ENCODE assay signal across 16 cellular contexts in genomic region chr4:3248811-3249661, GRCh38. TPM values are rescaled to one million over a fixed set of nuclear protein-coding genes. Genes with fewer than 3 reads are reported as not detected.
DNase-seq lines count a peak whose midpoint lies in the region; ATAC-seq and TF ChIP-seq lines count a peak whose summit lies in the region.
"Had no signal": no experiment of that assay in that cellular context is flagged by ENCODE, and none has a peak within 500 bp of the region (broad histone marks: within the 10 kb centered on the region; RNA-seq: fewer than 3 reads in every experiment).

Gene MSANTD1 (plus strand): TSS chr4:3249159. CDS start chr4:3249223, 64 bp downstream.

- intact Hi-C loops in A673 (cut with micrococcal nuclease; ENCODE audit: unreplicated experiment), result no loop called here
- intact Hi-C loops in CD4-positive, alpha-beta memory T cell (cut with micrococcal nuclease), result no loop called here

- H3K27ac ChIP-seq in A673 (ENCODE audit: low read depth, low read length, poor library complexity, severe bottlenecking), result no peak within 1 kb of the TSS
- H3K27ac ChIP-seq in GM23248, result no peak within 1 kb of the TSS
- H3K27ac ChIP-seq in CD4-positive, alpha-beta memory T cell (ENCODE audit: low read depth, low read length), result no peak within 1 kb of the TSS
- H3K27ac ChIP-seq: breast epithelium, prostate gland had no signal

- H2AFZ ChIP-seq in GM23248, result no peak within 1 kb of the TSS

- no peak within 1 kb of the TSS for H3K4me3 ChIP-seq in A673 (ENCODE audit: low read depth, low read length, poor library complexity, severe bottlenecking)
- no peak within 1 kb of the TSS for H3K4me3 ChIP-seq in GM23248
- H3K4me3 ChIP-seq in cardiac fibroblast (replicated peaks in 1 of 2; ENCODE audit: low read depth in 2 of 2, low read length in 2 of 2), result no peak within 1 kb of the TSS
- no peak within 1 kb of the TSS for H3K4me3 ChIP-seq in kidney epithelial cell (ENCODE audit: low read depth, low read length)
- no peak within 1 kb of the TSS for H3K4me3 ChIP-seq in CD4-positive, alpha-beta memory T cell (ENCODE audit: low read length in 2 of 2)
- H3K4me3 ChIP-seq: breast epithelium, mucosa of descending colon, prostate gland had no signal

- H3K9ac ChIP-seq in GM23248, result no peak within 1 kb of the TSS

- no peaks in the 10 kb centered on the region for H3K9me2 ChIP-seq in GM23248 (ENCODE audit: insufficient read depth)

- H3K4me1 ChIP-seq in A673 (ENCODE audit: insufficient read depth, low read length, poor library complexity, severe bottlenecking) (peaks cover 6% of the 10 kb centered on the region), GM23248 (ENCODE audit: insufficient read depth) (no peaks in the 10 kb centered on the region)
- H3K4me1 ChIP-seq in CD4-positive, alpha-beta memory T cell (ENCODE audit: insufficient read depth, low read length), result no peaks in the 10 kb centered on the region
- H3K4me1 ChIP-seq: breast epithelium, prostate gland had no signal

- peaks cover 17% of the 10 kb centered on the region for H3K36me3 Mint-ChIP-seq in stimulated activated memory B cell treated with anti-CD40 and anti-IgM and Interleukin-4, amounts not matched to agents 10 μg/mL and 1 μg/mL and 100 μg/mL, for 72 hours
- no peaks in the 10 kb centered on the region for H3K36me3 Mint-ChIP-seq in CD4-positive, alpha-beta memory T cell

- no peaks in the 10 kb centered on the region for H4K20me1 ChIP-seq in GM23248 (ENCODE audit: insufficient read depth)

- DNase-seq in A673 (ENCODE audit: low spot score) (peak; percentile 47), GM23248 (peak; percentile 68), cardiac fibroblast (ENCODE audit: low read depth in 2 of 2) (peak; percentile 47 to 57), kidney epithelial cell (ENCODE audit: low read depth) (peak; percentile 5), HK-2 (ENCODE audit: unreplicated experiment) (no peak), islet precursor cell (no peak)
- no peak for DNase-seq in CD4-positive, alpha-beta memory T cell
- DNase-seq: activated CD4-positive, alpha-beta T cell treated with anti-CD3 and anti-CD28 coated beads, Interleukin-2, amount 50 U/mL, for 1 hour; NCI-H1048; NCI-H446 had no signal

- no peaks in the 10 kb centered on the region for H3K27me3 Mint-ChIP-seq in stimulated activated memory B cell treated with anti-CD40 and anti-IgM and Interleukin-4, amounts not matched to agents 10 μg/mL and 1 μg/mL and 100 μg/mL, for 72 hours
- H3K27me3 Mint-ChIP-seq in CD4-positive, alpha-beta memory T cell, result no peaks in the 10 kb centered on the region

- H3K4me1 Mint-ChIP-seq in stimulated activated memory B cell treated with anti-CD40 and anti-IgM and Interleukin-4, amounts not matched to agents 10 μg/mL and 1 μg/mL and 100 μg/mL, for 72 hours, result peaks cover 15% of the 10 kb centered on the region
- no peaks in the 10 kb centered on the region for H3K4me1 Mint-ChIP-seq in CD4-positive, alpha-beta memory T cell

- H3K36me3 ChIP-seq in A673 (ENCODE audit: insufficient read depth, low read length, poor library complexity, severe bottlenecking) (no peaks in the 10 kb centered on the region), GM23248 (ENCODE audit: low read depth) (no peaks in the 10 kb centered on the region), kidney epithelial cell (ENCODE audit: control insufficient read depth, insufficient read depth, low read length) (no peaks in the 10 kb centered on the region)
- H3K36me3 ChIP-seq in CD4-positive, alpha-beta memory T cell (ENCODE audit: insufficient read depth, low read length), result no peaks in the 10 kb centered on the region
- H3K36me3 ChIP-seq: breast epithelium, prostate gland had no signal

- ATAC-seq in stimulated activated memory B cell treated with anti-CD40 and anti-IgM and Interleukin-4, amounts not matched to agents 10 μg/mL and 1 μg/mL and 100 μg/mL, for 72 hours, result no peak
- ATAC-seq: mucosa of descending colon had no signal

- H3K27me3 ChIP-seq in A673 (replicated peaks; ENCODE audit: insufficient read depth, low read depth, low read length, poor library complexity) (no peaks in the 10 kb centered on the region), GM23248 (replicated peaks; ENCODE audit: insufficient read depth) (no peaks in the 10 kb centered on the region), kidney epithelial cell (ENCODE audit: control insufficient read depth, insufficient read depth, low read length) (no peaks in the 10 kb centered on the region)
- H3K27me3 ChIP-seq in CD4-positive, alpha-beta memory T cell (ENCODE audit: insufficient read depth, low read length), result no peaks in the 10 kb centered on the region
- H3K27me3 ChIP-seq: breast epithelium had no signal

- no TSS peak for BruUV-seq in A673 (replicated peaks; lab: Mats Ljungman, UMichigan)

- H3F3A ChIP-seq in GM23248 (ENCODE audit: insufficient read depth), result no peaks in the 10 kb centered on the region

- no peak within 1 kb of the TSS for H3K4me2 ChIP-seq in GM23248 (ENCODE audit: unreplicated experiment)

- H3K27ac Mint-ChIP-seq in stimulated activated memory B cell treated with anti-CD40 and anti-IgM and Interleukin-4, amounts not matched to agents 10 μg/mL and 1 μg/mL and 100 μg/mL, for 72 hours, result no peak within 1 kb of the TSS
- peak within 1 kb of the TSS in 1 of 7 donors; percentile 60 for H3K27ac Mint-ChIP-seq in CD4-positive, alpha-beta memory T cell
- H3K27ac Mint-ChIP-seq: activated T-helper 2 cell treated with anti-CD3 and anti-CD28 coated beads, Interferon-gamma antibody, Interleukin-2, Interleukin-4, amounts not matched to agents 10 μg/mL and 5 μg/mL and 100 μg/mL, durations not matched to agents 14 hours and 24 hours and 36 hours; T-helper 1 cell treated with Interleukin-12 subunit alpha and Interleukin-12 subunit beta and Interleukin-4 antibody, amounts not matched to agents 30 μg/mL and 1 μg/mL, for 36 hours had no signal

- TF ChIP-seq CTCF in A673 (conservative IDR thresholded peaks at IDR 0.05; ENCODE audit: low read depth, low read length), result no peak
- TF ChIP-seq CTCF in cardiac fibroblast (IDR thresholded peaks at IDR 0.05; ENCODE audit: low read depth, low read length), result no peak
- no peak for TF ChIP-seq CTCF in kidney epithelial cell (IDR thresholded peaks at IDR 0.05; ENCODE audit: insufficient read depth, low read length, poor library complexity, severe bottlenecking)

- no peak within 1 kb of the TSS for H3K4me3 Mint-ChIP-seq in stimulated activated memory B cell treated with anti-CD40 and anti-IgM and Interleukin-4, amounts not matched to agents 10 μg/mL and 1 μg/mL and 100 μg/mL, for 72 hours
- no peak within 1 kb of the TSS for H3K4me3 Mint-ChIP-seq in CD4-positive, alpha-beta memory T cell
- H3K4me3 Mint-ChIP-seq: T-helper 1 cell treated with Interleukin-12 subunit alpha and Interleukin-12 subunit beta and Interleukin-4 antibody, amounts not matched to agents 30 μg/mL and 1 μg/mL, for 36 hours had no signal

- H3K79me2 ChIP-seq in GM23248 (ENCODE audit: insufficient read depth), result no peaks in the 10 kb centered on the region

- 88 to 89% methylated on average over 67 to 72 of the region's 72 CpGs for WGBS in GM23248 (ENCODE audit: low coverage in 1 of 2, low lambda C conversion rate in 2 of 2, missing lambda C conversion rate in 2 of 2), 2 experiments

- POLR2A ChIA-PET in A673 (lab: Charles Lee; ENCODE audit: low non-redundant PET), result no interaction called here
- POLR2A ChIA-PET in CD4-positive, alpha-beta memory T cell (lab: Charles Lee; ENCODE audit: partially characterized antibody), result no interaction called here

- H3K9me3 Mint-ChIP-seq in stimulated activated memory B cell treated with anti-CD40 and anti-IgM and Interleukin-4, amounts not matched to agents 10 μg/mL and 1 μg/mL and 100 μg/mL, for 72 hours, result no peaks in the 10 kb centered on the region
- H3K9me3 Mint-ChIP-seq in CD4-positive, alpha-beta memory T cell, result no peaks in the 10 kb centered on the region
- H3K9me3 Mint-ChIP-seq: activated T-helper 2 cell treated with anti-CD3 and anti-CD28 coated beads, Interferon-gamma antibody, Interleukin-2, Interleukin-4, amounts not matched to agents 10 μg/mL and 5 μg/mL and 100 μg/mL, durations not matched to agents 14 hours and 24 hours and 36 hours; T-helper 1 cell treated with Interleukin-12 subunit alpha and Interleukin-12 subunit beta and Interleukin-4 antibody, amounts not matched to agents 30 μg/mL and 1 μg/mL, for 36 hours had no signal

- CTCF ChIA-PET in A673 (lab: Charles Lee), result no interaction called here
- CTCF ChIA-PET in CD4-positive, alpha-beta memory T cell (lab: Charles Lee; ENCODE audit: partially characterized antibody), result no interaction called here

- no peaks in the 10 kb centered on the region for H3K9me3 ChIP-seq in A673 (ENCODE audit: low read depth, low read length, poor library complexity, severe bottlenecking)
- no peaks in the 10 kb centered on the region for H3K9me3 ChIP-seq in GM23248 (ENCODE audit: low read depth)
- no peaks in the 10 kb centered on the region for H3K9me3 ChIP-seq in CD4-positive, alpha-beta memory T cell (ENCODE audit: control insufficient read depth in 1 of 2, low read length in 2 of 2)
- H3K9me3 ChIP-seq: breast epithelium, mucosa of descending colon, prostate gland had no signal

- in situ Hi-C loops in GM23248 (cut with MboI), result no loop called here

RNA-seq across cellular contexts. Expression of gene MSANTD1, which starts in this region (rescaled TPM):
- total RNA-seq in A673 (2021) (2.3 and 2.6 TPM in 2 replicates), kidney epithelial cell (0.50 TPM in 1 of 2 replicates, not detected in the other)
- total RNA-seq in GM23248 (2014; rRNA removed; shearing (Covaris generic)), result 2.1 TPM in 1 of 2 replicates, not detected in the other
- 0.08 TPM in 1 of 2 replicates, not detected in the other for polyA plus RNA-seq in GM23248 (2016; fragmentation: Nextera tagmentation; extraction: Ambion mirVana)
- total RNA-seq in CD4-positive, alpha-beta memory T cell, result 1 to 10 TPM; 2.0 to 2.2 TPM
- under 1 TPM in 1 of 2 donors, not detected in 1; 0.08 TPM for polyA plus RNA-seq in CD4-positive, alpha-beta memory T cell

Comparison
In these comparisons a context has a peak if more than half of its experiments do, and no peak if none do; other contexts are left out.
1. Peak in DNase-seq in kidney epithelial cell; RNA of the gene not detected or under 1 TPM.
2. DNase-seq: peak in A673 (single experiment), GM23248 (single experiment) and cardiac fibroblast (2 of 2); none in CD4-positive, alpha-beta memory T cell (0 of 5), HK-2 (single experiment) and islet precursor cell (single experiment).